Comparison of ENCODE assay signal across 8 cellular contexts in genomic region chr17:59848778-59849177, GRCh38. TPM values are rescaled to one million over a fixed set of nuclear protein-coding genes. Genes with fewer than 3 reads are reported as not detected.
DNase-seq lines count a peak whose midpoint lies in the region; ATAC-seq and TF ChIP-seq lines count a peak whose summit lies in the region.

No MANE protein-coding gene starts in this region.

- intact Hi-C loops in posterior vena cava (cut with DNase I) = no loop called here

- H3K27ac Mint-ChIP-seq in chondrocyte (ENCODE audit: unreplicated experiment) = peak overlapping the region; percentile 86

- ATAC-seq in GM18505 (IDR thresholded peaks at IDR 0.05; ENCODE audit: unreplicated experiment) = no peak

- H3K4me1 Mint-ChIP-seq in chondrocyte (ENCODE audit: low read depth) = peaks cover 80% of the 10 kb centered on the region

- H3K27me3 Mint-ChIP-seq in chondrocyte (ENCODE audit: low read depth) = no peaks in the 10 kb centered on the region

- no peaks in the 10 kb centered on the region for H3K36me3 Mint-ChIP-seq in chondrocyte (ENCODE audit: low read depth)

- DNase-seq in NK-92 treated with Interleukin-12 subunit alpha and Interleukin-12 subunit beta, amount 100 ng/mL, for 24 hours (lab: John Stamatoyannopoulos, UW) = peak; percentile 84
- DNase-seq in NK-92 (lab: John Stamatoyannopoulos, UW; ENCODE audit: unreplicated experiment) (no peak), NOMO-1 (lab: John Stamatoyannopoulos, UW; ENCODE audit: unreplicated experiment in 2 of 2) (peak; percentile 79 to 87), chondrocyte (ENCODE audit: low spot score) (no peak), posterior vena cava (ENCODE audit: low spot score) (peak; percentile 88), NCI-H524 (lab: John Stamatoyannopoulos, UW) (no peak), EL (no peak)

- no peak overlapping the region for H3K4me3 Mint-ChIP-seq in chondrocyte (ENCODE audit: unreplicated experiment)

- no peak for TF ChIP-seq CTCF in chondrocyte (IDR thresholded peaks at IDR 0.05)

- peaks cover 3% of the 10 kb centered on the region for H3K9me3 Mint-ChIP-seq in chondrocyte (ENCODE audit: low read depth)

- no peak for TF ChIP-seq POLR2A in GM18505 (IDR thresholded peaks at IDR 0.05; ENCODE audit: borderline replicate concordance, extremely low read depth, insufficient read depth, insufficient read length)

RNA-seq across cellular contexts. Expression of gene TUBD1, which starts 44.0 kb away (rescaled TPM):
- total RNA-seq in chondrocyte = 6.0 to 10.5 TPM (median 6.0 TPM) in 3 replicates
- 1 to 10 TPM; 3.9 to 7.8 TPM for total RNA-seq in posterior vena cava

RNA-seq across cellular contexts. Expression of gene RPS6KB1, which starts 44.1 kb away (rescaled TPM):
- 29.0 to 36.9 TPM (median 29.6 TPM) in 3 replicates for total RNA-seq in chondrocyte
- total RNA-seq in posterior vena cava = 10 to 100 TPM; 31.7 to 41.0 TPM

Comparison
In these comparisons a context has a peak if more than half of its experiments do, and no peak if none do; other contexts are left out.
1. DNase-seq: peak in NK-92 treated with Interleukin-12 subunit alpha and Interleukin-12 subunit beta, amount 100 ng/mL, for 24 hours (single experiment), NOMO-1 (2 of 2) and posterior vena cava (single experiment); none in NK-92 (single experiment), chondrocyte (single experiment), NCI-H524 (0 of 2) and EL (single experiment).